1 cellular context compared by ENCODE assay signal in genomic region chr2:941811-942360, GRCh38.
TF ChIP-seq lines count a peak whose summit lies in the region.

No MANE protein-coding gene starts in this region.

TF ChIP-seq in GM23338, 12 proteins besides CTCF, POLR2A, EP300 and RAD21 (continued from another document):
- TF ChIP-seq ZNF462 (CRISPR knock-in tag; IDR thresholded peaks at IDR 0.05) (no peak), CREB1 (CRISPR knock-in tag; IDR thresholded peaks at IDR 0.05; ENCODE audit: low read depth) (no peak), EZH2 (IDR thresholded peaks at IDR 0.05; ENCODE audit: low read depth, unreplicated experiment) (no peak)
